Comparison of ENCODE assay signal across 1 cellular context in genomic region chr9:111637421-111637950, GRCh38.
TF ChIP-seq lines count a peak whose summit lies in the region.

No MANE protein-coding gene starts in this region.

TF ChIP-seq in GM12878, 131 proteins besides CTCF, POLR2A, EP300 and RAD21:
- TF ChIP-seq BCLAF1 (IDR thresholded peaks at IDR 0.05) (no peak), HDGF (IDR thresholded peaks at IDR 0.05) (0 out of 2 replicates have a peak, but pooled peaks have one; percentile 33)
